ENCODE assay signal across 32 cellular contexts in genomic region chr3:2853627-2854026, GRCh38.
"Had no signal": no experiment of that assay in that cellular context is flagged by ENCODE, and none has a peak within 500 bp of the region (broad histone marks: within the 10 kb centered on the region; RNA-seq: fewer than 3 reads in every experiment).

No MANE protein-coding gene starts in this region.

- DNase-seq: activated CD4-positive, alpha-beta memory T cell treated with anti-CD3 and anti-CD28 coated beads for 36 hours; activated CD4-positive, alpha-beta T cell treated with anti-CD3 and anti-CD28 coated beads for 4 hours; activated CD4-positive, alpha-beta T cell treated with anti-CD3 and anti-CD28 coated beads, Interleukin-2, amount 10 ng/mL, durations not matched to agents 24 days and 14 days; activated CD4-positive, alpha-beta T cell treated with anti-CD3 and anti-CD28 coated beads, Interleukin-2, amount 50 U/mL, for 1 hour; activated CD4-positive, alpha-beta T cell treated with anti-CD3 and anti-CD28 coated beads, Interleukin-2, amount 50 U/mL, for 4 hours; activated CD4-positive, CD25-positive, alpha-beta regulatory T cell; activated CD4-positive, CD25-positive, alpha-beta regulatory T cell treated with anti-CD3 and anti-CD28 coated beads, Interleukin-2, amount 50 U/mL, for 72 hours; activated CD8-positive, alpha-beta memory T cell treated with anti-CD3 and anti-CD28 coated beads, Interleukin-2, amount 50 U/mL, for 4 hours; activated CD8-positive, alpha-beta T cell treated with anti-CD3 and anti-CD28 coated beads for 36 hours; activated effector memory CD4-positive, alpha-beta T cell treated with Interleukin-2 at 50 U/mL for 16 hours; activated gamma-delta T cell; activated naive CD4-positive, alpha-beta T cell treated with anti-CD3 and anti-CD28 coated beads, Interleukin-2, amount 10 ng/mL, durations not matched to agents 7 days and 5 days; activated naive CD4-positive, alpha-beta T cell treated with Interleukin-2 at 50 U/mL for 16 hours; activated naive CD8-positive, alpha-beta T cell treated with anti-CD3 and anti-CD28 coated beads, Interleukin-2, amount 10 ng/mL, durations not matched to agents 7 days and 5 days; activated naive CD8-positive, alpha-beta T cell treated with anti-CD3 and anti-CD28 coated beads, Interleukin-2, amount 50 U/mL, for 24 hours; activated T-cell treated with anti-CD3 and anti-CD28 coated beads for 4 hours; activated T-cell treated with anti-CD3 and anti-CD28 coated beads, Interleukin-2, amount 50 U/mL, for 1 hour; activated T-cell treated with anti-CD3 and anti-CD28 coated beads, Interleukin-2, amount 50 U/mL, for 4 hours; activated T-cell treated with anti-CD3 and anti-CD28 coated beads, Interleukin-2, amount 50 U/mL, for 72 hours; amniotic stem cell; aorta; body of pancreas; brain microvascular endothelial cell; central memory CD4-positive, alpha-beta T cell; T-helper 2 cell; T-helper 9 cell; WERI-Rb-1 had no signal

- ATAC-seq: activated CD8-positive, alpha-beta T cell treated with anti-CD3 and anti-CD28 coated beads for 36 hours; activated naive CD8-positive, alpha-beta T cell treated with anti-CD3 and anti-CD28 coated beads, Interleukin-2, amount 50 U/mL, for 24 hours; activated T-cell treated with anti-CD3 and anti-CD28 coated beads, Interleukin-2, amount 50 U/mL, for 4 hours; activated T-cell treated with anti-CD3 and anti-CD28 coated beads, Interleukin-2, amount 50 U/mL, for 72 hours; body of pancreas; WTC11 had no signal

- H3K4me1 ChIP-seq: breast epithelium had no signal

- H3K27ac ChIP-seq: body of pancreas, brain microvascular endothelial cell, breast epithelium, coronary artery, WERI-Rb-1 had no signal

- H3K4me3 ChIP-seq: body of pancreas, breast epithelium, coronary artery had no signal

- FAIRE-seq: astrocyte, colon had no signal

- H3K9me3 ChIP-seq: body of pancreas, breast epithelium had no signal

- H3K36me3 ChIP-seq: brain microvascular endothelial cell, breast epithelium, WERI-Rb-1 had no signal

- H3K27me3 ChIP-seq: body of pancreas, brain microvascular endothelial cell, breast epithelium had no signal
